In genomic region chr19:47221080-47221841, GRCh38 we compare ENCODE assay signal across 21 cellular contexts.
"Had no signal": no experiment of that assay in that cellular context is flagged by ENCODE, and none has a peak within 500 bp of the region (broad histone marks: within the 10 kb centered on the region; RNA-seq: fewer than 3 reads in every experiment).

No MANE protein-coding gene starts in this region.

- H3K4me1 ChIP-seq: testis had no signal

- H3K27me3 ChIP-seq: gastrocnemius medialis, spleen, testis, tibial nerve, upper lobe of right lung, vagina had no signal

- H3K4me3 ChIP-seq: esophagus muscularis mucosa, gastrocnemius medialis, psoas muscle, spleen, testis, tibial nerve, upper lobe of right lung, vagina had no signal

- H3K9me3 Mint-ChIP-seq: effector memory CD8-positive, alpha-beta T cell; nephron; stimulated activated naive B cell treated with anti-CD40 and anti-IgM and Interleukin-4, amounts not matched to agents 10 μg/mL and 1 μg/mL and 100 μg/mL, for 72 hours; stimulated activated naive CD8-positive, alpha-beta T cell treated with anti-CD3 and anti-CD28 coated beads, Interleukin-15, amount 100 ng/mL, for 72 hours had no signal

- H3K27me3 Mint-ChIP-seq: effector memory CD8-positive, alpha-beta T cell; stimulated activated naive B cell treated with anti-CD40 and anti-IgM and Interleukin-4, amounts not matched to agents 10 μg/mL and 1 μg/mL and 100 μg/mL, for 72 hours; stimulated activated naive CD8-positive, alpha-beta T cell treated with anti-CD3 and anti-CD28 coated beads, Interleukin-15, amount 100 ng/mL, for 72 hours had no signal

- ATAC-seq: effector memory CD8-positive, alpha-beta T cell; gastrocnemius medialis; left lobe of liver; sciatic nerve; stimulated activated naive B cell treated with anti-CD40 and anti-IgM and Interleukin-4, amounts not matched to agents 10 μg/mL and 1 μg/mL and 100 μg/mL, for 72 hours; stimulated activated naive CD8-positive, alpha-beta T cell treated with anti-CD3 and anti-CD28 coated beads, Interleukin-15, amount 100 ng/mL, for 72 hours; upper lobe of right lung had no signal

- H3K9me3 ChIP-seq: esophagus muscularis mucosa, gastrocnemius medialis, psoas muscle, spleen, testis, tibial nerve, upper lobe of right lung, vagina had no signal

- H3K27ac Mint-ChIP-seq: effector memory CD8-positive, alpha-beta T cell; stimulated activated naive B cell treated with anti-CD40 and anti-IgM and Interleukin-4, amounts not matched to agents 10 μg/mL and 1 μg/mL and 100 μg/mL, for 72 hours had no signal

- H3K27ac ChIP-seq: epithelial cell of prostate, esophagus muscularis mucosa, gastrocnemius medialis, psoas muscle, spleen, testis, tibial nerve, upper lobe of right lung, vagina had no signal

- H3K4me3 Mint-ChIP-seq: effector memory CD8-positive, alpha-beta T cell; nephron had no signal

- DNase-seq: effector memory CD8-positive, alpha-beta T cell; gastrocnemius medialis; islet precursor cell; mammary epithelial cell; psoas muscle; retina; spleen; stimulated activated CD4-positive, alpha-beta T cell treated with anti-CD3 and anti-CD28 coated beads, Interleukin-15, amount 100 ng/mL, for 24 hours; stimulated activated CD4-positive, alpha-beta T cell treated with anti-CD3 and anti-CD28 coated beads, Interleukin-1b, Interleukin-23, amount 100 ng/mL, for 48 hours; stimulated activated CD4-positive, alpha-beta T cell treated with anti-CD3 and anti-CD28 coated beads, Interleukin-4, amount 100 ng/mL, for 24 hours; stimulated activated naive B cell treated with anti-CD40 and anti-IgM and Interleukin-4, amounts not matched to agents 10 μg/mL and 1 μg/mL and 100 μg/mL, for 72 hours; stimulated activated naive CD8-positive, alpha-beta T cell treated with anti-CD3 and anti-CD28 coated beads, Interleukin-15, amount 100 ng/mL, for 72 hours; testis; upper lobe of right lung had no signal
